2 cellular contexts compared by ENCODE assay signal in genomic region chr12:112107728-112108447, GRCh38.
TF ChIP-seq lines count a peak whose summit lies in the region.

No MANE protein-coding gene starts in this region.

TF ChIP-seq in HCT116, 20 proteins besides CTCF, POLR2A, EP300 and RAD21 (continued from another document):
- TF ChIP-seq EZH2phosphoT487 (IDR thresholded peaks at IDR 0.05; ENCODE audit: borderline replicate concordance) (no peak), SIN3A (IDR thresholded peaks at IDR 0.05; ENCODE audit: low read depth) (no peak), SP1 (IDR thresholded peaks at IDR 0.05; ENCODE audit: low read depth) (no peak)
- TF ChIP-seq, protein P1, sequence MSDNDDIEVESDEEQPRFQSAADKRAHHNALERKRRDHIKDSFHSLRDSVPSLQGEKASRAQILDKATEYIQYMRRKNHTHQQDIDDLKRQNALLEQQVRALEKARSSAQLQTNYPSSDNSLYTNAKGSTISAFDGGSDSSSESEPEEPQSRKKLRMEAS (IDR thresholded peaks at IDR 0.05), result no peak

TF ChIP-seq in SK-N-SH treated with all-trans-retinoic acid at 6 μM for 48 hours, 23 proteins besides CTCF, POLR2A, EP300 and RAD21 (continued from another document):
- TF ChIP-seq, protein P2, sequence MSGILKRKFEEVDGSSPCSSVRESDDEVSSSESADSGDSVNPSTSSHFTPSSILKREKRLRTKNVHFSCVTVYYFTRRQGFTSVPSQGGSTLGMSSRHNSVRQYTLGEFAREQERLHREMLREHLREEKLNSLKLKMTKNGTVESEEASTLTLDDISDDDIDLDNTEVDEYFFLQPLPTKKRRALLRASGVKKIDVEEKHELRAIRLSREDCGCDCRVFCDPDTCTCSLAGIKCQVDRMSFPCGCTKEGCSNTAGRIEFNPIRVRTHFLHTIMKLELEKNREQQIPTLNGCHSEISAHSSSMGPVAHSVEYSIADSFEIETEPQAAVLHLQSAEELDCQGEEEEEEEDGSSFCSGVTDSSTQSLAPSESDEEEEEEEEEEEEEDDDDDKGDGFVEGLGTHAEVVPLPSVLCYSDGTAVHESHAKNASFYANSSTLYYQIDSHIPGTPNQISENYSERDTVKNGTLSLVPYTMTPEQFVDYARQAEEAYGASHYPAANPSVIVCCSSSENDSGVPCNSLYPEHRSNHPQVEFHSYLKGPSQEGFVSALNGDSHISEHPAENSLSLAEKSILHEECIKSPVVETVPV (CRISPR knock-in tag; IDR thresholded peaks at IDR 0.05), result no peak
- no peak for TF ChIP-seq ESRRG (CRISPR knock-in tag; IDR thresholded peaks at IDR 0.05)
- TF ChIP-seq ISL1 (CRISPR knock-in tag; IDR thresholded peaks at IDR 0.05), result no peak
- no peak for TF ChIP-seq TCF4 (CRISPR knock-in tag; IDR thresholded peaks at IDR 0.05; ENCODE audit: borderline replicate concordance)
- no peak for TF ChIP-seq PATZ1 (CRISPR knock-in tag; IDR thresholded peaks at IDR 0.05; ENCODE audit: borderline replicate concordance)
